1 cellular context compared by ENCODE assay signal in the genomic region with DNA sequence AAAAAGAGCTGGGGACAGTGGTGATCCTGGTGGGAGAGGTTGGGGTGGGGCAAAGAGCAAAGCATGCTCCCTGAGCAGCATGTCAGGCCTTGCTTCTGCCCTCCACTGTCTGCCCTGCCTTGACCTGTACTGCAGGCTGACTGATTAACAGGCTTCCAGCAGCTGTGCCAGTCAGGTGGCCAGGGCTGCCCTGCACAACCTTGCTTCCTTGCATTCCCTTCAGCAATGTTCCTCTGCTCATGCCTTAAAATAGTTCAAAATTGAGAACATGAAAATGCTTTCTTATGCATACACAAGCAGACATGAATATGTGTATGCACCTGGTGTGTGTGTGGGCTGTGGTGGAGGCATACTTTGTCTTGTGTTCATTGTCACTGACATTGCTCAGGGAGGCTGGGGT.
TF ChIP-seq lines count a peak whose summit lies in the region.

No MANE protein-coding gene starts in this region.

TF ChIP-seq in GM23338, 12 proteins besides CTCF, POLR2A, EP300 and RAD21 (continued from another document):
- TF ChIP-seq ZNF331 (CRISPR knock-in tag; IDR thresholded peaks at IDR 0.05; ENCODE audit: low read depth) (no peak), EZH2phosphoT487 (IDR thresholded peaks at IDR 0.05; ENCODE audit: unreplicated experiment) (no peak), NANOG (IDR thresholded peaks at IDR 0.05; ENCODE audit: borderline replicate concordance) (no peak), REST (IDR thresholded peaks at IDR 0.05; ENCODE audit: unreplicated experiment) (no peak)
